Comparison of ENCODE assay signal across 10 cellular contexts in genomic region chr1:156744786-156745419, GRCh38. TPM values are rescaled to one million over a fixed set of nuclear protein-coding genes. Genes with fewer than 3 reads are reported as not detected.
DNase-seq lines count a peak whose midpoint lies in the region; ATAC-seq and TF ChIP-seq lines count a peak whose summit lies in the region.
"Had no signal": no experiment of that assay in that cellular context is flagged by ENCODE, and none has a peak within 500 bp of the region (broad histone marks: within the 10 kb centered on the region; RNA-seq: fewer than 3 reads in every experiment).

No MANE protein-coding gene starts in this region.

- H3K27ac ChIP-seq in BLaER1 treated with 17β-estradiol and CSF1 and Interleukin-3, amounts not matched to agents 10 nM and 100 nM = peak overlapping the region; percentile 11 to 100 (median 93); a peak in 20 of 22 replicates
- H3K27ac ChIP-seq in coronary artery (peak overlapping the region; percentile 16 to 99), neutrophil (peak overlapping the region; percentile 90)

- H3K27me3 ChIP-seq in BLaER1 treated with 17β-estradiol and CSF1 and Interleukin-3, amounts not matched to agents 10 nM and 100 nM = no peaks in the 10 kb centered on the region
- H3K27me3 ChIP-seq in neutrophil = no peaks in the 10 kb centered on the region

- peak overlapping the region in 1 of 4 donors; percentile 88 for H3K4me3 Mint-ChIP-seq in IgD-negative memory B cell

- no peaks in the 10 kb centered on the region for H3K9me3 Mint-ChIP-seq in IgD-negative memory B cell

- peaks cover 0 to 58% (median 35%) of the 10 kb centered on the region in 11 experiments; a peak in 18 of 22 replicates for H4K20me1 ChIP-seq in BLaER1 treated with 17β-estradiol and CSF1 and Interleukin-3, amounts not matched to agents 10 nM and 100 nM

- no peaks in the 10 kb centered on the region for H3K9me3 ChIP-seq in BLaER1 treated with 17β-estradiol and CSF1 and Interleukin-3, amounts not matched to agents 10 nM and 100 nM (replicated peaks in 1 of 11)
- H3K9me3 ChIP-seq in neutrophil = no peaks in the 10 kb centered on the region
- H3K9me3 ChIP-seq: prostate gland had no signal

- peaks cover 4% of the 10 kb centered on the region for H3K36me3 Mint-ChIP-seq in IgD-negative memory B cell

- TF ChIP-seq CTCF in coronary artery (IDR thresholded peaks at IDR 0.05) = no peak
- no peak for TF ChIP-seq CTCF in neutrophil (IDR thresholded peaks at IDR 0.05)

- peak overlapping the region; percentile 90 to 100 (median 100) for H3K4me2 ChIP-seq in BLaER1 treated with 17β-estradiol and CSF1 and Interleukin-3, amounts not matched to agents 10 nM and 100 nM

- ATAC-seq in HG03565 (IDR thresholded peaks at IDR 0.05; ENCODE audit: unreplicated experiment) (no peak), HG03521 (IDR thresholded peaks at IDR 0.05; ENCODE audit: unreplicated experiment) (no peak)

- H3K4me1 Mint-ChIP-seq in IgD-negative memory B cell = peaks cover 39 to 53% (median 42%) of the 10 kb centered on the region in 3 donors

- H3K27ac Mint-ChIP-seq in IgD-negative memory B cell = peak overlapping the region in 2 of 3 donors; percentile 26 to 86

- DNase-seq in coronary artery (ENCODE audit: low spot score) (no peak), Ammon's horn (ENCODE audit: low spot score) (no peak), NCI-H526 (lab: John Stamatoyannopoulos, UW) (no peak)
- DNase-seq: DMS79 had no signal

- peak overlapping the region; percentile 52 to 100 (median 95); a peak in 20 of 22 replicates for H3K9ac ChIP-seq in BLaER1 treated with 17β-estradiol and CSF1 and Interleukin-3, amounts not matched to agents 10 nM and 100 nM

- H3K27me3 Mint-ChIP-seq in IgD-negative memory B cell = no peaks in the 10 kb centered on the region

- peaks cover 51 to 82% (median 72%) of the 10 kb centered on the region in 10 experiments for H3K4me1 ChIP-seq in BLaER1 treated with 17β-estradiol and CSF1 and Interleukin-3, amounts not matched to agents 10 nM and 100 nM
- peaks cover 73 to 78% of the 10 kb centered on the region in 2 experiments for H3K4me1 ChIP-seq in neutrophil (ENCODE audit: control insufficient read depth in 1 of 2, insufficient read depth in 1 of 2, low read depth in 1 of 2, low read length in 1 of 2)

- H3K36me3 ChIP-seq in BLaER1 treated with 17β-estradiol and CSF1 and Interleukin-3, amounts not matched to agents 10 nM and 100 nM = peaks cover 36 to 70% (median 57%) of the 10 kb centered on the region in 11 experiments
- peaks cover 20% of the 10 kb centered on the region for H3K36me3 ChIP-seq in neutrophil

- 0 out of 20 replicates have a peak overlapping the region, but pooled peaks of 1 of the 10 experiments have one; percentile 3 for H3K4me3 ChIP-seq in BLaER1 treated with 17β-estradiol and CSF1 and Interleukin-3, amounts not matched to agents 10 nM and 100 nM
- H3K4me3 ChIP-seq in coronary artery (no peak overlapping the region), neutrophil (ENCODE audit: low read depth in 1 of 2, low read length in 1 of 2) (no peak overlapping the region)
- H3K4me3 ChIP-seq: prostate gland had no signal

RNA-seq across cellular contexts. Expression of gene MRPL24, which starts 4.0 kb away (rescaled TPM):
- 93.7 TPM for polyA plus RNA-seq in IgD-negative memory B cell

RNA-seq across cellular contexts. Expression of gene HDGF, which starts 6.6 kb away (rescaled TPM):
- polyA plus RNA-seq in IgD-negative memory B cell = 17.8 TPM

RNA-seq across cellular contexts. Expression of gene ISG20L2, which starts 16.3 kb away (rescaled TPM):
- 39.7 TPM for polyA plus RNA-seq in IgD-negative memory B cell

RNA-seq across cellular contexts. Expression of gene METTL25B, which starts 16.6 kb away (rescaled TPM):
- 11.5 TPM for polyA plus RNA-seq in IgD-negative memory B cell

RNA-seq across cellular contexts. Expression of gene PRCC, which starts 22.4 kb away (rescaled TPM):
- 57.3 TPM for polyA plus RNA-seq in IgD-negative memory B cell
